In genomic region chr3:37608061-37608702, GRCh38 we compare ENCODE assay signal across 13 cellular contexts.
A peak's percentile ranks its signal among the peaks of the same experiment; 100 is the strongest.
DNase-seq lines count a peak whose midpoint lies in the region; FAIRE-seq and TF ChIP-seq lines count a peak whose summit lies in the region.
"Had no signal": no experiment of that assay in that cellular context is flagged by ENCODE, and none has a peak within 500 bp of the region (broad histone marks: within the 10 kb centered on the region; RNA-seq: fewer than 3 reads in every experiment).

No MANE protein-coding gene starts in this region.

- H3K79me1 ChIP-seq in H9 (ENCODE audit: insufficient read depth, low read depth, low read length, poor library complexity, severe bottlenecking): no peaks in the 10 kb centered on the region

- no peak overlapping the region for H3K4me3 Mint-ChIP-seq in H9
- H3K4me3 Mint-ChIP-seq: natural killer cell had no signal

- H2BK120ac ChIP-seq in H9 (ENCODE audit: low read depth, low read length, poor library complexity, severe bottlenecking): no peak overlapping the region

- 49 to 62% (median 57%) methylated on average over 3 of the region's 3 CpGs for WGBS in adrenal gland, 4 donors
- 53% methylated on average over 3 of the region's 3 CpGs for WGBS in smooth muscle cell (ENCODE audit: low lambda C conversion rate)
- WGBS in H9 (ENCODE audit: extremely low coverage, insufficient read length, low lambda C conversion rate): no CpG with 5 or more reads among the region's 3 CpGs

- H2BK20ac ChIP-seq in H9 (ENCODE audit: low read depth, low read length, poor library complexity, severe bottlenecking): no peak overlapping the region

- H2AFZ ChIP-seq in smooth muscle cell (ENCODE audit: low read depth) (no peak overlapping the region), H9 (ENCODE audit: low read length) (no peak overlapping the region)

- peak overlapping the region; percentile 68 for H3K4me2 ChIP-seq in smooth muscle cell
- no peak overlapping the region for H3K4me2 ChIP-seq in H9 (ENCODE audit: insufficient read depth, insufficient read length, low read length)

- H3K56ac ChIP-seq in H9 (ENCODE audit: insufficient read length, low read depth, low read length): no peak overlapping the region

- no peak overlapping the region for H2AK5ac ChIP-seq in H9 (ENCODE audit: insufficient read length, low read length)

- H3K4me1 ChIP-seq in adrenal gland (replicated peaks in 1 of 2): peaks cover 19 to 33% of the 10 kb centered on the region in 2 donors
- no peaks in the 10 kb centered on the region for H3K4me1 ChIP-seq in smooth muscle cell (ENCODE audit: low read depth)
- H3K4me1 ChIP-seq in H9 (ENCODE audit: insufficient read depth, low read length): no peaks in the 10 kb centered on the region

- H3K23me2 ChIP-seq in H9 (ENCODE audit: insufficient read length, low read depth, low read length, poor library complexity, severe bottlenecking): no peaks in the 10 kb centered on the region

- H3K27ac ChIP-seq in adrenal gland: peak overlapping the region in 4 of 5 donors; percentile 48 to 90 (median 66)
- peak overlapping the region; percentile 45 for H3K27ac ChIP-seq in smooth muscle cell (ENCODE audit: low read depth)
- no peak overlapping the region for H3K27ac ChIP-seq in H9 (ENCODE audit: insufficient read length, low read depth, low read length)

- no peaks in the 10 kb centered on the region for H3K27me3 Mint-ChIP-seq in H9 (ENCODE audit: low read depth)

- H3K36me3 Mint-ChIP-seq in H9 (ENCODE audit: insufficient read depth in 1 of 3, low read depth in 3 of 3): no peaks in the 10 kb centered on the region; a peak in 1 of 7 replicates
- H3K36me3 Mint-ChIP-seq: natural killer cell had no signal

- no peak overlapping the region for H4K8ac ChIP-seq in H9 (replicated peaks; ENCODE audit: insufficient read length, low read depth, low read length)

- no peak overlapping the region for H2BK15ac ChIP-seq in H9 (ENCODE audit: low read depth, low read length)

- no peaks in the 10 kb centered on the region for H3K27me3 ChIP-seq in adrenal gland
- H3K27me3 ChIP-seq in smooth muscle cell (ENCODE audit: low read depth): peaks cover 7% of the 10 kb centered on the region
- no peaks in the 10 kb centered on the region for H3K27me3 ChIP-seq in H9 (ENCODE audit: insufficient read depth, low read length)

- no peak for TF ChIP-seq CTCF in adrenal gland (IDR thresholded peaks at IDR 0.05)
- no peak for TF ChIP-seq CTCF in foreskin fibroblast (IDR thresholded peaks at IDR 0.05; ENCODE audit: low read depth, low read length)
- TF ChIP-seq CTCF in smooth muscle cell (IDR thresholded peaks at IDR 0.05; ENCODE audit: borderline replicate concordance, insufficient read depth, poor library complexity, severe bottlenecking): no peak
- no peak for TF ChIP-seq CTCF in H9 (conservative IDR thresholded peaks at IDR 0.05)

- H3T11ph ChIP-seq in H9 (ENCODE audit: low read length): no peak overlapping the region

- H3K18ac ChIP-seq in H9 (ENCODE audit: insufficient read length, low read depth, low read length): no peak overlapping the region

- H3K79me2 ChIP-seq in smooth muscle cell (ENCODE audit: low read depth): no peaks in the 10 kb centered on the region
- no peaks in the 10 kb centered on the region for H3K79me2 ChIP-seq in H9 (ENCODE audit: insufficient read depth, low read length)

- no peak overlapping the region for H4K5ac ChIP-seq in H9 (ENCODE audit: insufficient read length, low read depth, low read length)

- no peak overlapping the region for H3K27ac Mint-ChIP-seq in H9
- H3K27ac Mint-ChIP-seq: natural killer cell had no signal

- H3K4me1 Mint-ChIP-seq in H9: no peaks in the 10 kb centered on the region
- H3K4me1 Mint-ChIP-seq: natural killer cell had no signal

- no peaks in the 10 kb centered on the region for H3K36me3 ChIP-seq in adrenal gland (replicated peaks in 1 of 2)
- H3K36me3 ChIP-seq in smooth muscle cell (ENCODE audit: low read depth): no peaks in the 10 kb centered on the region

- H2BK5ac ChIP-seq in H9 (ENCODE audit: insufficient read length, low read length): no peak overlapping the region

- DNase-seq in HT-29 (ENCODE audit: low spot score) (peak; percentile 65), adrenal gland (peak in 3 of 7 donors; percentile 45 to 63 (median 48)), foreskin fibroblast (peak; percentile 23 to 51), smooth muscle cell (lab: John Stamatoyannopoulos, UW; ENCODE audit: unreplicated experiment) (no peak), H9 (no peak), GM12892 (ENCODE audit: insufficient read length) (no peak), NCI-H1930 (lab: John Stamatoyannopoulos, UW) (no peak)
- DNase-seq: activated effector memory CD4-positive, alpha-beta T cell treated with anti-CD3 and anti-CD28 coated beads, Interleukin-2, amount 50 U/mL, for 16 hours; DMS79; natural killer cell; NCI-H2081; NCI-H774; stimulated activated CD4-positive, alpha-beta T cell treated with anti-CD3 and anti-CD28 coated beads, Interleukin-1b, Interleukin-23, amount 100 ng/mL, for 48 hours had no signal

- TF ChIP-seq POLR2A in adrenal gland (IDR thresholded peaks at IDR 0.05) (peak in 1 of 2 donors; percentile 5), GM12892 (IDR thresholded peaks at IDR 0.05; ENCODE audit: low read depth, low read length) (no peak)

- H3K9ac ChIP-seq in smooth muscle cell (ENCODE audit: low read depth) (no peak overlapping the region), H9 (ENCODE audit: extremely low read depth, insufficient read length, low read length) (no peak overlapping the region)

- H3K9me3 Mint-ChIP-seq in H9: no peaks in the 10 kb centered on the region; a peak in 1 of 5 replicates

- H4K20me1 ChIP-seq in smooth muscle cell (ENCODE audit: low read depth): no peaks in the 10 kb centered on the region
- no peaks in the 10 kb centered on the region for H4K20me1 ChIP-seq in H9 (ENCODE audit: control insufficient read depth, insufficient read depth, insufficient read length)

- no peak overlapping the region for H2BK12ac ChIP-seq in H9 (ENCODE audit: insufficient read length, low read depth, low read length)

- H3K4ac ChIP-seq in H9 (ENCODE audit: low read depth, low read length): no peak overlapping the region

- H3F3A ChIP-seq in smooth muscle cell (ENCODE audit: low read depth): peaks cover 4% of the 10 kb centered on the region

- no peak overlapping the region for H3K14ac ChIP-seq in H9 (ENCODE audit: insufficient read depth, low read length)

- intact Hi-C loops in adrenal gland (cut with DNase I): no loop called here

- H3K9me3 ChIP-seq in adrenal gland (replicated peaks in 1 of 3) (no peaks in the 10 kb centered on the region), smooth muscle cell (replicated peaks; ENCODE audit: low read depth) (no peaks in the 10 kb centered on the region), H9 (ENCODE audit: control insufficient read depth, low read depth, low read length) (no peaks in the 10 kb centered on the region)

- H3K23ac ChIP-seq in H9 (ENCODE audit: insufficient read length, low read depth, low read length): no peak overlapping the region

- H3K4me3 ChIP-seq in adrenal gland: no peak overlapping the region
- H3K4me3 ChIP-seq in foreskin fibroblast (ENCODE audit: low read depth in 1 of 2, low read length in 2 of 2): no peak overlapping the region
- no peak overlapping the region for H3K4me3 ChIP-seq in smooth muscle cell

- no peak for FAIRE-seq in GM12892 (lab: Jason Lieb, UNC)

- H4K91ac ChIP-seq in H9 (ENCODE audit: insufficient read length, low read depth, low read length): no peak overlapping the region

Comparison
In these comparisons a context has a peak if more than half of its experiments do, and no peak if none do; other contexts are left out.
1. DNase-seq: peak in HT-29 (single experiment) and foreskin fibroblast (2 of 2); none in smooth muscle cell (single experiment), H9 (single experiment), GM12892 (single experiment) and NCI-H1930 (0 of 2).